28 cellular contexts compared by ENCODE assay signal in genomic region chr5:127022846-127023245, GRCh38. TPM values are rescaled to one million over a fixed set of nuclear protein-coding genes. Genes with fewer than 3 reads are reported as not detected.
"Had no signal": no experiment of that assay in that cellular context is flagged by ENCODE, and none has a peak within 500 bp of the region (broad histone marks: within the 10 kb centered on the region; RNA-seq: fewer than 3 reads in every experiment).

No MANE protein-coding gene starts in this region.

- H3K4me3 ChIP-seq: left lung, lower lobe of right lung, ovary, right atrium auricular region, skin epidermis, stomach, testis, thyroid gland, transverse colon, upper lobe of left lung, vagina had no signal

- FAIRE-seq: islet of Langerhans, kidney had no signal

- H3K27me3 ChIP-seq: left lung, ovary, right atrium auricular region, stomach, testis, thyroid gland, transverse colon, upper lobe of left lung, vagina had no signal

- H3K4me1 ChIP-seq: left lung, lower lobe of right lung, stomach, testis, upper lobe of left lung, vagina had no signal

- ATAC-seq: left colon; left lung; lower lobe of right lung; natural killer cell; sciatic nerve; stimulated activated naive B cell treated with anti-CD40 and anti-IgM and Interleukin-4, amounts not matched to agents 10 μg/mL and 1 μg/mL and 100 μg/mL, for 72 hours; stimulated activated naive CD8-positive, alpha-beta T cell treated with anti-CD3 and anti-CD28 coated beads, Interleukin-15, Interleukin-2, amounts not matched to agents 100 U/mL and 50 U/mL, for 24 hours had no signal

- H3K9me3 ChIP-seq: left lung, lower lobe of right lung, ovary, right atrium auricular region, stomach, testis, thyroid gland, transverse colon, upper lobe of left lung, vagina had no signal

- H3K36me3 ChIP-seq: left lung, lower lobe of right lung, ovary, right atrium auricular region, stomach, thyroid gland, transverse colon, upper lobe of left lung, vagina had no signal

- H3K27ac ChIP-seq: left lung, lower lobe of right lung, ovary, right atrium auricular region, skin epidermis, stomach, testis, thyroid gland, transverse colon, upper lobe of left lung, vagina had no signal

- DNase-seq: hypothalamus; immature natural killer cell; kidney; left colon; left lung; lower lobe of right lung; mammary epithelial cell; mesenchymal stem cell; naive B cell; natural killer cell; ovary; stimulated activated CD4-positive, alpha-beta T cell treated with anti-CD3 and anti-CD28 coated beads, Interleukin-12 subunit alpha, Interleukin-12 subunit beta, amount 100 ng/mL, for 4 hours; stimulated activated CD4-positive, alpha-beta T cell treated with anti-CD3 and anti-CD28 coated beads, Interleukin-15, amount 100 ng/mL, for 24 hours; stimulated activated CD4-positive, alpha-beta T cell treated with anti-CD3 and anti-CD28 coated beads, Interleukin-2, amount 100 ng/mL, for 24 hours; stimulated activated CD4-positive, alpha-beta T cell treated with anti-CD3 and anti-CD28 coated beads, Interleukin-4, amount 100 ng/mL, for 1 hour; stimulated activated naive B cell treated with anti-CD40 and anti-IgM and Interleukin-4, amounts not matched to agents 10 μg/mL and 1 μg/mL and 100 μg/mL, for 72 hours; stimulated activated naive CD8-positive, alpha-beta T cell treated with anti-CD3 and anti-CD28 coated beads, Interleukin-15, Interleukin-2, amounts not matched to agents 100 U/mL and 50 U/mL, for 24 hours; stomach; testis; thyroid gland; transverse colon; upper lobe of left lung had no signal

RNA-seq across cellular contexts. Expression of gene C5orf63, which starts 50.5 kb away (rescaled TPM):
- polyA plus RNA-seq: neural cell had no signal
